In the genomic region with DNA sequence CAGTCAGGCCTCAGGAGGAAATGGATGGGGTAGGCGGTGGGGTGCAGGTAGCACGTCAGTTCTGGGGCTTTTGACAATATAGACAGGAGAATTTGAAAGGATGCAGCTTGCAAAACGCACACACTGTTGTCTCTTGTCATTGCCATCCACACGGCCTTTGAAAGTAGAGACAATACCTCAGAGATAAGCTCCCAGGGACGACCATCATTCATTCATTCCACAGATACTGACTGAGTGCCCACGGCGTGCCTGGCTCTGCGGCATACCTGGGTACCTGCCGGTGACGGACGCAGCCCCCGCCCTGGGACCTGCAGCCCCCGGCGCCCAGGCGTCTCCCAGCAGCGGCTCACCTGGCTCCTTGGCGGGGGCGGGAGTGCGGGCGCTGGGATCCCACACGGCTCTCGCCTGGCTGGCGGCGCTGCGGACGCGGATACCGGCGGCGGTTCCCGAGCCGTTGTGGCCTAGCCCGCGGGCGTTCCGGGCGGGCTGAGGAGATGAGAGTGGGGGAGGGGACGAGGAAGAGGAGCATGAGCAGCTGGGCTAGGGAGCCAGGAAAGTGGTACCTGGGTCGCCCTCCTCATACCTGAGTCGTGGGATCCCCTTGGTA, we compare ENCODE assay signal across 12 cellular contexts. TPM values are rescaled to one million over a fixed set of nuclear protein-coding genes. Genes with fewer than 3 reads are reported as not detected.
DNase-seq lines count a peak whose midpoint lies in the region; ATAC-seq, FAIRE-seq and TF ChIP-seq lines count a peak whose summit lies in the region.
"Had no signal": no experiment of that assay in that cellular context is flagged by ENCODE, and none has a peak within 500 bp of the region (broad histone marks: within the 10 kb centered on the region; RNA-seq: fewer than 3 reads in every experiment).

Gene SLC26A8, minus strand, starts transcription at position 488 of the 607 bp plus-strand sequence. CDS start 4,934 bp downstream, outside the sequence.

- TF ChIP-seq CTCF in astrocyte (IDR thresholded peaks at IDR 0.05; ENCODE audit: insufficient read depth, low read depth, low read length): no peak
- TF ChIP-seq CTCF in progenitor cell of endocrine pancreas (IDR thresholded peaks at IDR 0.05; ENCODE audit: unreplicated experiment): no peak
- TF ChIP-seq CTCF in sigmoid colon (IDR thresholded peaks at IDR 0.05): no peak

- H3K4me2 ChIP-seq in astrocyte (ENCODE audit: low read length): peak within 1 kb of the TSS; percentile 73

- TF ChIP-seq POLR2A in sigmoid colon (IDR thresholded peaks at IDR 0.05): no peak

- H3K27ac Mint-ChIP-seq in astrocyte (ENCODE audit: unreplicated experiment) (no peak within 1 kb of the TSS), progenitor cell of endocrine pancreas (no peak within 1 kb of the TSS)
- H3K27ac Mint-ChIP-seq in CD4-positive, alpha-beta memory T cell: peak within 1 kb of the TSS in 1 of 7 donors; percentile 11

- H3K9ac ChIP-seq in astrocyte (ENCODE audit: low read length): no peak within 1 kb of the TSS
- H3K9ac ChIP-seq in iPS-15b (ENCODE audit: low read depth, low read length): peak within 1 kb of the TSS; percentile 47

- H3K27me3 ChIP-seq in H7 (ENCODE audit: control insufficient read depth, insufficient read depth, low read length): peaks cover 6% of the 10 kb centered on the region
- no peaks in the 10 kb centered on the region for H3K27me3 ChIP-seq in astrocyte (ENCODE audit: insufficient read depth, low read length)
- H3K27me3 ChIP-seq in iPS-15b (ENCODE audit: control insufficient read depth, insufficient read depth, low read length): no peaks in the 10 kb centered on the region
- peaks cover 3 to 28% (median 5%) of the 10 kb centered on the region in 3 donors for H3K27me3 ChIP-seq in sigmoid colon
- no peaks in the 10 kb centered on the region for H3K27me3 ChIP-seq in CD4-positive, alpha-beta memory T cell (ENCODE audit: insufficient read depth, low read length)
- H3K27me3 ChIP-seq: body of pancreas had no signal

- 17 to 40% methylated on average over 40 of the region's 40 CpGs for WGBS in sigmoid colon, 2 donors

- intact Hi-C loops in sigmoid colon (cut with DNase I): no loop called here
- intact Hi-C loops in CD4-positive, alpha-beta memory T cell (cut with micrococcal nuclease): no loop called here

- peaks cover 20% of the 10 kb centered on the region for H3K4me1 Mint-ChIP-seq in astrocyte (ENCODE audit: low read depth, unreplicated experiment)
- peaks cover 24% of the 10 kb centered on the region for H3K4me1 Mint-ChIP-seq in progenitor cell of endocrine pancreas (ENCODE audit: low read depth)
- H3K4me1 Mint-ChIP-seq in CD4-positive, alpha-beta memory T cell: peaks cover 4 to 17% (median 9%) of the 10 kb centered on the region in 4 donors

- H3K4me1 ChIP-seq in astrocyte (ENCODE audit: insufficient read depth, low read length) (peaks cover 4% of the 10 kb centered on the region), iPS-15b (ENCODE audit: control insufficient read depth, insufficient read depth, low read length) (peaks cover 27% of the 10 kb centered on the region), sigmoid colon (peaks cover 0 to 6% (median 3%) of the 10 kb centered on the region in 4 donors)
- peaks cover 7% of the 10 kb centered on the region for H3K4me1 ChIP-seq in CD4-positive, alpha-beta memory T cell (ENCODE audit: insufficient read depth, low read length)
- H3K4me1 ChIP-seq: body of pancreas had no signal

- POLR2A ChIA-PET in CD4-positive, alpha-beta memory T cell (lab: Charles Lee; ENCODE audit: partially characterized antibody): no interaction called here

- H3K4me3 Mint-ChIP-seq in astrocyte (ENCODE audit: unreplicated experiment) (peak within 1 kb of the TSS; percentile 37), progenitor cell of endocrine pancreas (ENCODE audit: low read depth) (peak within 1 kb of the TSS; percentile 48)
- H3K4me3 Mint-ChIP-seq in CD4-positive, alpha-beta memory T cell: peak within 1 kb of the TSS in 1 of 8 donors; percentile 27

- peaks cover 4% of the 10 kb centered on the region for H3K9me3 Mint-ChIP-seq in astrocyte (ENCODE audit: unreplicated experiment)
- H3K9me3 Mint-ChIP-seq in progenitor cell of endocrine pancreas (ENCODE audit: low read depth): no peaks in the 10 kb centered on the region
- no peaks in the 10 kb centered on the region for H3K9me3 Mint-ChIP-seq in CD4-positive, alpha-beta memory T cell

- H2AFZ ChIP-seq in astrocyte (ENCODE audit: low read depth, low read length): peak within 1 kb of the TSS; percentile 55

- H3K27me3 Mint-ChIP-seq in astrocyte (ENCODE audit: low read depth, unreplicated experiment) (peaks cover 11% of the 10 kb centered on the region), progenitor cell of endocrine pancreas (peaks cover 17% of the 10 kb centered on the region)
- peaks cover 16% of the 10 kb centered on the region in 2 donors for H3K27me3 Mint-ChIP-seq in CD4-positive, alpha-beta memory T cell

- H3K9me3 ChIP-seq in astrocyte (ENCODE audit: insufficient read depth, low read depth, low read length): no peaks in the 10 kb centered on the region
- H3K9me3 ChIP-seq in iPS-15b (ENCODE audit: control insufficient read depth, insufficient read depth, low read length): no peaks in the 10 kb centered on the region
- no peaks in the 10 kb centered on the region for H3K9me3 ChIP-seq in sigmoid colon
- H3K9me3 ChIP-seq in CD4-positive, alpha-beta memory T cell (ENCODE audit: control insufficient read depth in 1 of 2, low read length in 2 of 2): no peaks in the 10 kb centered on the region
- H3K9me3 ChIP-seq: body of pancreas had no signal

- DNase-seq in H7: peak; percentile 76
- no peak for DNase-seq in astrocyte (ENCODE audit: low read depth)
- peak; percentile 10 for DNase-seq in progenitor cell of endocrine pancreas (ENCODE audit: low spot score, unreplicated experiment)
- DNase-seq in sigmoid colon: no peak
- no peak for DNase-seq in SW 1271 (lab: John Stamatoyannopoulos, UW)
- no peak for DNase-seq in CD4-positive, alpha-beta memory T cell
- DNase-seq: body of pancreas, left ventricle myocardium superior, NCI-H1105 treated with DMSO at 0.1 percent for 48 hours, T-helper 2 cell had no signal

- peaks cover 4% of the 10 kb centered on the region for H4K20me1 ChIP-seq in astrocyte (ENCODE audit: insufficient read depth, low read length)

- H3K36me3 ChIP-seq in H7 (replicated peaks; ENCODE audit: control insufficient read depth, insufficient read depth, low read length) (no peaks in the 10 kb centered on the region), astrocyte (ENCODE audit: insufficient read depth, low read length) (no peaks in the 10 kb centered on the region), iPS-15b (ENCODE audit: control insufficient read depth, insufficient read depth, low read length) (no peaks in the 10 kb centered on the region), sigmoid colon (no peaks in the 10 kb centered on the region)
- H3K36me3 ChIP-seq in CD4-positive, alpha-beta memory T cell (ENCODE audit: insufficient read depth, low read length): no peaks in the 10 kb centered on the region

- H3K4me3 ChIP-seq in H7 (ENCODE audit: insufficient read depth, low read depth, low read length) (peak within 1 kb of the TSS; percentile 40), astrocyte (ENCODE audit: insufficient read depth, low read depth, low read length) (no peak within 1 kb of the TSS), iPS-15b (ENCODE audit: low read depth, low read length) (peak within 1 kb of the TSS; percentile 59), sigmoid colon (no peak within 1 kb of the TSS)
- no peak within 1 kb of the TSS for H3K4me3 ChIP-seq in CD4-positive, alpha-beta memory T cell (ENCODE audit: low read length in 2 of 2)
- H3K4me3 ChIP-seq: body of pancreas had no signal

- H3K27ac ChIP-seq in astrocyte (ENCODE audit: low read depth, low read length) (no peak within 1 kb of the TSS), sigmoid colon (no peak within 1 kb of the TSS)
- no peak within 1 kb of the TSS for H3K27ac ChIP-seq in CD4-positive, alpha-beta memory T cell (ENCODE audit: low read depth, low read length)
- H3K27ac ChIP-seq: body of pancreas had no signal

- no peak for FAIRE-seq in astrocyte (lab: Jason Lieb, UNC)

- ATAC-seq in HG02623 (IDR thresholded peaks at IDR 0.05; ENCODE audit: unreplicated experiment): no peak
- ATAC-seq: body of pancreas, left ventricle myocardium superior had no signal

- no peak for TF ChIP-seq EP300 in sigmoid colon (IDR thresholded peaks at IDR 0.05)

- H3K79me2 ChIP-seq in astrocyte (ENCODE audit: insufficient read depth, low read length): peaks cover 16% of the 10 kb centered on the region

- CTCF ChIA-PET in CD4-positive, alpha-beta memory T cell (lab: Charles Lee; ENCODE audit: partially characterized antibody): interaction anchor here (1.8 to 2.2 kb wide), 2 partner anchors 12 to 71 kb away, joined by 3 to 14 read pairs; no protein-coding TSS in a partner anchor

- peaks cover 2% of the 10 kb centered on the region for H3K36me3 Mint-ChIP-seq in astrocyte (ENCODE audit: low read depth, unreplicated experiment)
- H3K36me3 Mint-ChIP-seq in progenitor cell of endocrine pancreas (ENCODE audit: insufficient read depth): no peaks in the 10 kb centered on the region
- H3K36me3 Mint-ChIP-seq in CD4-positive, alpha-beta memory T cell: peaks cover 0 to 5% of the 10 kb centered on the region in 2 donors

RNA-seq across cellular contexts. Expression of gene SLC26A8, which starts in this region (rescaled TPM):
- 0.03 TPM in 1 of 2 replicates, not detected in the other for total RNA-seq in H7 (2014; rRNA removed; shearing (Covaris generic))
- not detected in 2 replicates for total RNA-seq in astrocyte
- not detected in 2 replicates for total RNA-seq in progenitor cell of endocrine pancreas
- not detected for total RNA-seq in sigmoid colon
- under 1 TPM in 1 of 3 donors, not detected in 2; 0.10 TPM for polyA plus RNA-seq in sigmoid colon
- under 1 TPM in 1 of 2 experiments, not detected in 1; 0.09 TPM for total RNA-seq in CD4-positive, alpha-beta memory T cell
- polyA plus RNA-seq in CD4-positive, alpha-beta memory T cell: not detected
- total RNA-seq: body of pancreas, left ventricle myocardium superior had no signal

Comparison
In these comparisons a context has a peak if more than half of its experiments do, and no peak if none do; other contexts are left out.
1. Peak in DNase-seq and H3K4me3 ChIP-seq in H7; RNA of the gene not detected or under 1 TPM.
2. Peak in DNase-seq in progenitor cell of endocrine pancreas; RNA of the gene not detected or under 1 TPM.